Comparison of ENCODE assay signal across 8 cellular contexts in genomic region chr9:119961774-119962408, GRCh38.
DNase-seq lines count a peak whose midpoint lies in the region; ATAC-seq and TF ChIP-seq lines count a peak whose summit lies in the region.

No MANE protein-coding gene starts in this region.

- intact Hi-C loops in Calu3 (cut with micrococcal nuclease; ENCODE audit: unreplicated experiment) (loop anchor here (10.0 kb wide), 2 partner anchors 383 to 407 kb away; no protein-coding TSS in a partner anchor), ascending aorta (cut with DNase I) (no loop called here)
- intact Hi-C loops in activated T-helper 1 cell treated with anti-CD3 and anti-CD28 coated beads, Interleukin-12 subunit alpha, Interleukin-12 subunit beta, Interleukin-2, Interleukin-4 antibody, amounts not matched to agents 30 ng/mL and 10 ng/mL and 1 ng/mL, durations not matched to agents 14 hours and 24 hours and 36 hours (cut with micrococcal nuclease) = loop anchor here (5.0 to 10.0 kb wide), 2 partner anchors 515 to 573 kb away; no protein-coding TSS in a partner anchor

- no peak for ATAC-seq in GM18907 (IDR thresholded peaks at IDR 0.05; ENCODE audit: unreplicated experiment)

- CTCF ChIA-PET in Calu3 (lab: Charles Lee) = interaction anchor here (0.6 kb wide), 1 partner anchor 33 kb away, joined by 3 read pairs; no protein-coding TSS in a partner anchor

- H3K27me3 Mint-ChIP-seq in Calu3 (ENCODE audit: unreplicated experiment) = peaks cover 7% of the 10 kb centered on the region
- H3K27me3 Mint-ChIP-seq in activated T-helper 1 cell treated with anti-CD3 and anti-CD28 coated beads, Interleukin-12 subunit alpha, Interleukin-12 subunit beta, Interleukin-2, Interleukin-4 antibody, amounts not matched to agents 30 ng/mL and 10 ng/mL and 1 ng/mL, durations not matched to agents 14 hours and 24 hours and 36 hours (ENCODE audit: insufficient read depth) = peaks cover 4% of the 10 kb centered on the region

- H3K4me3 Mint-ChIP-seq in Calu3 (ENCODE audit: low read depth, unreplicated experiment) = no peak overlapping the region
- no peak overlapping the region for H3K4me3 Mint-ChIP-seq in activated T-helper 1 cell treated with anti-CD3 and anti-CD28 coated beads, Interleukin-12 subunit alpha, Interleukin-12 subunit beta, Interleukin-2, Interleukin-4 antibody, amounts not matched to agents 30 ng/mL and 10 ng/mL and 1 ng/mL, durations not matched to agents 14 hours and 24 hours and 36 hours

- DNase-seq in Calu3 (peak; percentile 67), HT1080 (ENCODE audit: low read depth) (peak; percentile 18), ascending aorta (ENCODE audit: low spot score in 2 of 2) (no peak), kidney epithelial cell (ENCODE audit: low read depth) (no peak), epidermal melanocyte (ENCODE audit: insufficient read length, low spot score) (no peak)
- DNase-seq in activated T-helper 1 cell treated with anti-CD3 and anti-CD28 coated beads, Interleukin-12 subunit alpha, Interleukin-12 subunit beta, Interleukin-2, Interleukin-4 antibody, amounts not matched to agents 30 ng/mL and 10 ng/mL and 1 ng/mL, durations not matched to agents 14 hours and 24 hours and 36 hours (ENCODE audit: low spot score) = no peak
- no peak for DNase-seq in NK-92 treated with Interleukin-12 subunit alpha and Interleukin-12 subunit beta, amount 100 ng/mL, for 24 hours (lab: John Stamatoyannopoulos, UW)

- H3K4me1 ChIP-seq in ascending aorta = peaks cover 0 to 19% of the 10 kb centered on the region in 2 donors

- H3K27ac Mint-ChIP-seq in Calu3 (ENCODE audit: unreplicated experiment) = no peak overlapping the region
- no peak overlapping the region for H3K27ac Mint-ChIP-seq in activated T-helper 1 cell treated with anti-CD3 and anti-CD28 coated beads, Interleukin-12 subunit alpha, Interleukin-12 subunit beta, Interleukin-2, Interleukin-4 antibody, amounts not matched to agents 30 ng/mL and 10 ng/mL and 1 ng/mL, durations not matched to agents 14 hours and 24 hours and 36 hours

- BruUV-seq in Calu3 (replicated peaks; lab: Mats Ljungman, UMichigan) = no TSS peak

- H3K36me3 Mint-ChIP-seq in Calu3 (ENCODE audit: insufficient read depth, unreplicated experiment) = no peaks in the 10 kb centered on the region
- H3K36me3 Mint-ChIP-seq in activated T-helper 1 cell treated with anti-CD3 and anti-CD28 coated beads, Interleukin-12 subunit alpha, Interleukin-12 subunit beta, Interleukin-2, Interleukin-4 antibody, amounts not matched to agents 30 ng/mL and 10 ng/mL and 1 ng/mL, durations not matched to agents 14 hours and 24 hours and 36 hours (ENCODE audit: low read depth) = no peaks in the 10 kb centered on the region

- H3K36me3 ChIP-seq in ascending aorta = no peaks in the 10 kb centered on the region
- H3K36me3 ChIP-seq in kidney epithelial cell (ENCODE audit: control insufficient read depth, insufficient read depth, low read length) = no peaks in the 10 kb centered on the region

- TF ChIP-seq CTCF in Calu3 (IDR thresholded peaks at IDR 0.05; ENCODE audit: unreplicated experiment) (peak; percentile 45), ascending aorta (IDR thresholded peaks at IDR 0.05) (peak in 2 of 3 experiments; percentile 34 to 47), kidney epithelial cell (IDR thresholded peaks at IDR 0.05; ENCODE audit: insufficient read depth, low read length, poor library complexity, severe bottlenecking) (peak; percentile 93)

- H3K9me3 ChIP-seq in ascending aorta = no peaks in the 10 kb centered on the region

- no peaks in the 10 kb centered on the region for H3K27me3 ChIP-seq in ascending aorta
- no peaks in the 10 kb centered on the region for H3K27me3 ChIP-seq in kidney epithelial cell (ENCODE audit: control insufficient read depth, insufficient read depth, low read length)

- H3K4me1 Mint-ChIP-seq in Calu3 (ENCODE audit: low read depth, unreplicated experiment) = peaks cover 8% of the 10 kb centered on the region
- no peaks in the 10 kb centered on the region for H3K4me1 Mint-ChIP-seq in activated T-helper 1 cell treated with anti-CD3 and anti-CD28 coated beads, Interleukin-12 subunit alpha, Interleukin-12 subunit beta, Interleukin-2, Interleukin-4 antibody, amounts not matched to agents 30 ng/mL and 10 ng/mL and 1 ng/mL, durations not matched to agents 14 hours and 24 hours and 36 hours (ENCODE audit: low read depth)

- no peaks in the 10 kb centered on the region for H3K9me3 Mint-ChIP-seq in Calu3 (ENCODE audit: low read depth, unreplicated experiment)
- H3K9me3 Mint-ChIP-seq in activated T-helper 1 cell treated with anti-CD3 and anti-CD28 coated beads, Interleukin-12 subunit alpha, Interleukin-12 subunit beta, Interleukin-2, Interleukin-4 antibody, amounts not matched to agents 30 ng/mL and 10 ng/mL and 1 ng/mL, durations not matched to agents 14 hours and 24 hours and 36 hours = no peaks in the 10 kb centered on the region

- H3K4me3 ChIP-seq in ascending aorta (no peak overlapping the region), kidney epithelial cell (ENCODE audit: low read depth, low read length) (no peak overlapping the region)

- H3K27ac ChIP-seq in ascending aorta = no peak overlapping the region

Comparison
In these comparisons a context has a peak if more than half of its experiments do, and no peak if none do; other contexts are left out.
1. DNase-seq: peak in Calu3 (single experiment) and HT1080 (single experiment); none in ascending aorta (0 of 2), kidney epithelial cell (single experiment), activated T-helper 1 cell treated with anti-CD3 and anti-CD28 coated beads, Interleukin-12 subunit alpha, Interleukin-12 subunit beta, Interleukin-2, Interleukin-4 antibody, amounts not matched to agents 30 ng/mL and 10 ng/mL and 1 ng/mL, durations not matched to agents 14 hours and 24 hours and 36 hours (single experiment), epidermal melanocyte (single experiment) and NK-92 treated with Interleukin-12 subunit alpha and Interleukin-12 subunit beta, amount 100 ng/mL, for 24 hours (single experiment).
2. CTCF ChIP-seq: peak in every context shown above with its lines; median percentile 93 in kidney epithelial cell; 45 in Calu3; 40 in ascending aorta.